ENCODE assay signal across 23 cellular contexts in genomic region chr2:135587958-135588357, GRCh38. TPM values are rescaled to one million over a fixed set of nuclear protein-coding genes. Genes with fewer than 3 reads are reported as not detected.
DNase-seq lines count a peak whose midpoint lies in the region; ATAC-seq and TF ChIP-seq lines count a peak whose summit lies in the region.
"Had no signal": no experiment of that assay in that cellular context is flagged by ENCODE, and none has a peak within 500 bp of the region (broad histone marks: within the 10 kb centered on the region; RNA-seq: fewer than 3 reads in every experiment).

No MANE protein-coding gene starts in this region.

- H3K4me1 Mint-ChIP-seq in CD8-positive, alpha-beta T cell (ENCODE audit: low read depth), result peaks cover 48% of the 10 kb centered on the region
- H3K4me1 Mint-ChIP-seq in GM23338 (peaks cover 29% of the 10 kb centered on the region), brain (peaks cover 36% of the 10 kb centered on the region)

- TF ChIP-seq CTCF in CD8-positive, alpha-beta T cell (IDR thresholded peaks at IDR 0.05), result no peak
- TF ChIP-seq CTCF in GM23338 (conservative IDR thresholded peaks at IDR 0.05; ENCODE audit: low read depth in 2 of 2) (no peak), brain (conservative IDR thresholded peaks at IDR 0.05) (no peak), neural cell (IDR thresholded peaks at IDR 0.05; ENCODE audit: poor library complexity, severe bottlenecking) (no peak)

- H3K9me3 Mint-ChIP-seq in CD8-positive, alpha-beta T cell, result peaks cover 10% of the 10 kb centered on the region
- H3K9me3 Mint-ChIP-seq in GM23338 (peaks cover 13% of the 10 kb centered on the region; the same call in 2 of the 3 replicates), brain (peaks cover 0 to 12% (median 11%) of the 10 kb centered on the region in 5 experiments)

- H3K9me3 ChIP-seq in CD8-positive, alpha-beta T cell (ENCODE audit: low read length), result peaks cover 6% of the 10 kb centered on the region
- H3K9me3 ChIP-seq in neural cell (ENCODE audit: low read length), result no peaks in the 10 kb centered on the region
- peaks cover 5% of the 10 kb centered on the region; the same call in 1 of the 2 replicates for H3K9me3 ChIP-seq in MG63
- H3K9me3 ChIP-seq: ascending aorta, suprapubic skin, uterus had no signal

- DNase-seq in CD8-positive, alpha-beta T cell, result no peak
- DNase-seq in GM23338 (ENCODE audit: low spot score) (peak; percentile 21), MG63 (no peak)
- DNase-seq: activated naive CD4-positive, alpha-beta T cell treated with anti-CD3 and anti-CD28 coated beads, Interleukin-2, amount 10 ng/mL, durations not matched to agents 7 days and 5 days; activated T-cell treated with anti-CD3 and anti-CD28 coated beads, Interleukin-2, amount 50 U/mL, for 48 hours; central memory CD4-positive, alpha-beta T cell; DMS153; Karpas-422; NCI-H1092; NCI-H187; NCI-H526; Peyer's patch; SJCRH30; stimulated activated CD4-positive, alpha-beta T cell treated with anti-CD3 and anti-CD28 coated beads, Interleukin-1b, Interleukin-23, amount 100 ng/mL, for 48 hours; uterus had no signal

- CTCF ChIA-PET in CD8-positive, alpha-beta T cell (lab: Charles Lee), result no interaction called here

- peak overlapping the region; percentile 7 for H3K27ac Mint-ChIP-seq in CD8-positive, alpha-beta T cell
- H3K27ac Mint-ChIP-seq in GM23338 (peak overlapping the region; percentile 56), brain (peak overlapping the region in 4 of 5 experiments; percentile 32 to 95 (median 74))
- H3K27ac Mint-ChIP-seq: activated naive CD4-positive, alpha-beta T cell treated with anti-CD3 and anti-CD28 coated beads, Interleukin-2, amount 10 ng/mL, durations not matched to agents 7 days and 5 days had no signal

- intact Hi-C loops in CD8-positive, alpha-beta T cell (cut with DNase I, micrococcal nuclease), result no loop called here

- TF ChIP-seq EP300 in neural cell (conservative IDR thresholded peaks at IDR 0.05; ENCODE audit: poor library complexity, severe bottlenecking), result no peak

- H3K9ac ChIP-seq in neural cell (ENCODE audit: low read length), result peak overlapping the region; percentile 55

- no peak overlapping the region for H3K4me3 ChIP-seq in CD8-positive, alpha-beta T cell (ENCODE audit: low read depth, low read length)
- H3K4me3 ChIP-seq in GM23338, result no peak overlapping the region
- H3K4me3 ChIP-seq in neural cell (ENCODE audit: low read length), result peak overlapping the region; percentile 63
- H3K4me3 ChIP-seq in MG63, result no peak overlapping the region
- H3K4me3 ChIP-seq: ascending aorta, Peyer's patch, SJCRH30, skin epidermis, suprapubic skin, uterus had no signal

- H3K4me1 ChIP-seq in CD8-positive, alpha-beta T cell (ENCODE audit: insufficient read depth, low read length), result peaks cover 22% of the 10 kb centered on the region
- peaks cover 44% of the 10 kb centered on the region for H3K4me1 ChIP-seq in GM23338 (ENCODE audit: insufficient read depth)
- H3K4me1 ChIP-seq: ascending aorta, Peyer's patch, SJCRH30, suprapubic skin, uterus had no signal

- H3K27me3 Mint-ChIP-seq in CD8-positive, alpha-beta T cell (ENCODE audit: low read depth), result no peaks in the 10 kb centered on the region
- H3K27me3 Mint-ChIP-seq in GM23338 (ENCODE audit: insufficient read depth, low read depth, poor library complexity) (no peaks in the 10 kb centered on the region), brain (no peaks in the 10 kb centered on the region)
- H3K27me3 Mint-ChIP-seq: activated naive CD4-positive, alpha-beta T cell treated with anti-CD3 and anti-CD28 coated beads, Interleukin-2, amount 10 ng/mL, durations not matched to agents 7 days and 5 days had no signal

- H3K4me3 Mint-ChIP-seq in CD8-positive, alpha-beta T cell, result no peak overlapping the region
- H3K4me3 Mint-ChIP-seq in GM23338 (peak overlapping the region; percentile 0; the same call in 1 of the 3 replicates), brain (peak overlapping the region; percentile 3 to 85 (median 76))
- H3K4me3 Mint-ChIP-seq: activated naive CD4-positive, alpha-beta T cell treated with anti-CD3 and anti-CD28 coated beads, Interleukin-2, amount 10 ng/mL, durations not matched to agents 7 days and 5 days had no signal

- POLR2A ChIA-PET in CD8-positive, alpha-beta T cell (lab: Charles Lee), result no interaction called here

- peaks cover 9% of the 10 kb centered on the region for H3K36me3 Mint-ChIP-seq in CD8-positive, alpha-beta T cell
- H3K36me3 Mint-ChIP-seq in GM23338 (ENCODE audit: low read depth) (peaks cover 26% of the 10 kb centered on the region), brain (peaks cover 13% of the 10 kb centered on the region)

- no peak overlapping the region; the same call in 1 of the 2 replicates for H3K4me2 ChIP-seq in GM23338
- peak overlapping the region; percentile 42 for H3K4me2 ChIP-seq in neural cell (ENCODE audit: low read length)

- no peaks in the 10 kb centered on the region for H3K27me3 ChIP-seq in CD8-positive, alpha-beta T cell (ENCODE audit: insufficient read depth, low read length)
- H3K27me3 ChIP-seq in GM23338 (ENCODE audit: insufficient read depth) (no peaks in the 10 kb centered on the region), neural cell (ENCODE audit: insufficient read depth, low read depth, low read length) (no peaks in the 10 kb centered on the region), MG63 (no peaks in the 10 kb centered on the region)
- H3K27me3 ChIP-seq: ascending aorta, neutrophil, Peyer's patch, SJCRH30, suprapubic skin, uterus had no signal

- H3K79me2 ChIP-seq in GM23338 (replicated peaks; ENCODE audit: insufficient read depth) (peaks cover 57% of the 10 kb centered on the region), neural cell (replicated peaks; ENCODE audit: insufficient read depth, low read length) (peaks cover 16% of the 10 kb centered on the region)

- H3F3A ChIP-seq in GM23338 (replicated peaks; ENCODE audit: low read depth) (no peaks in the 10 kb centered on the region), neural cell (ENCODE audit: insufficient read depth, low read length, poor library complexity, severe bottlenecking) (no peaks in the 10 kb centered on the region)

- no peak overlapping the region for H3K27ac ChIP-seq in CD8-positive, alpha-beta T cell (ENCODE audit: low read depth, low read length)
- H3K27ac ChIP-seq in GM23338 (ENCODE audit: low read depth) (peak overlapping the region; percentile 28; the same call in 1 of the 2 replicates), neural cell (ENCODE audit: low read length) (peak overlapping the region; percentile 21)
- H3K27ac ChIP-seq: ascending aorta, neutrophil, Peyer's patch, SJCRH30, skin epidermis, suprapubic skin, uterus had no signal

- no peaks in the 10 kb centered on the region for H3K36me3 ChIP-seq in CD8-positive, alpha-beta T cell (ENCODE audit: insufficient read depth, low read length)
- H3K36me3 ChIP-seq in GM23338 (ENCODE audit: insufficient read depth), result peaks cover 11% of the 10 kb centered on the region
- no peaks in the 10 kb centered on the region for H3K36me3 ChIP-seq in neural cell (ENCODE audit: insufficient read depth, low read length)
- 0 out of 2 replicates have a peak, but pooled peaks cover 2% of the 10 kb centered on the region for H3K36me3 ChIP-seq in MG63
- H3K36me3 ChIP-seq: ascending aorta, neutrophil, Peyer's patch, SJCRH30, suprapubic skin, uterus had no signal

- no peak for ATAC-seq in CD8-positive, alpha-beta T cell
- peak; percentile 69 for ATAC-seq in GM23338
- no peak for ATAC-seq in GM21737 (IDR thresholded peaks at IDR 0.05; ENCODE audit: unreplicated experiment)
- no peak for ATAC-seq in HG02759 (IDR thresholded peaks at IDR 0.05; ENCODE audit: unreplicated experiment)

- H2AFZ ChIP-seq in GM23338 (no peak overlapping the region), neural cell (ENCODE audit: low read depth, low read length) (peak overlapping the region; percentile 1)

- no peak for TF ChIP-seq RAD21 in neural cell (conservative IDR thresholded peaks at IDR 0.05)

- H4K20me1 ChIP-seq in GM23338 (replicated peaks; ENCODE audit: insufficient read depth) (no peaks in the 10 kb centered on the region; the same call in 1 of the 2 replicates), neural cell (ENCODE audit: insufficient read depth) (no peaks in the 10 kb centered on the region)

- no peaks in the 10 kb centered on the region; the same call in 1 of the 2 replicates for H3K9me2 ChIP-seq in GM23338 (ENCODE audit: insufficient read depth)
- no peaks in the 10 kb centered on the region for H3K9me2 ChIP-seq in neural cell (ENCODE audit: insufficient read depth, low read length)

TF ChIP-seq in neural cell, 6 proteins besides CTCF, POLR2A, EP300 and RAD21 (continues in another document):
- TF ChIP-seq POLR2AphosphoS5 (IDR thresholded peaks at IDR 0.05) (no peak), SMC3 (conservative IDR thresholded peaks at IDR 0.05; ENCODE audit: poor library complexity) (no peak), EZH2 (IDR thresholded peaks at IDR 0.05; ENCODE audit: borderline replicate concordance, insufficient read depth, low read length, poor library complexity, severe bottlenecking) (no peak), TAF1 (IDR thresholded peaks at IDR 0.05; ENCODE audit: low read depth) (no peak)

RNA-seq across cellular contexts. Expression of gene R3HDM1, which starts 56.7 kb away (rescaled TPM):
- total RNA-seq in CD8-positive, alpha-beta T cell, result 10 to 100 TPM; 35.3 to 48.2 TPM
- total RNA-seq in GM23338 (2014; rRNA removed; shearing (Covaris generic)), result 63.1 and 65.2 TPM in 2 replicates
- 87.6 and 88.8 TPM in 2 replicates for polyA plus RNA-seq in GM23338 (2016; fragmentation: Nextera tagmentation; extraction: Ambion mirVana)
- 30.8 TPM for polyA plus RNA-seq in brain (ENCODE audit: insufficient read depth, low read depth, low replicate concordance)
- 30.3 and 35.3 TPM in 2 replicates for polyA plus RNA-seq in neural cell
- polyA minus RNA-seq in neural cell, result 63.1 and 144 TPM in 2 replicates
- 6.1 and 35.0 TPM in 2 replicates for total RNA-seq in MG63 (2014; rRNA removed; shearing (Covaris generic); ENCODE audit: low replicate concordance)

RNA-seq across cellular contexts. Expression of gene ZRANB3, which starts 56.9 kb away (rescaled TPM):
- total RNA-seq in CD8-positive, alpha-beta T cell, result 1 to 10 TPM; 4.2 to 6.4 TPM
- 15.2 and 16.8 TPM in 2 replicates for total RNA-seq in GM23338 (2014; rRNA removed; shearing (Covaris generic))
- polyA plus RNA-seq in GM23338 (2016; fragmentation: Nextera tagmentation; extraction: Ambion mirVana) (10.5 and 11.2 TPM in 2 replicates), brain (ENCODE audit: insufficient read depth, low read depth, low replicate concordance) (1.8 TPM), neural cell (3.5 and 4.9 TPM in 2 replicates)
- 14.0 and 14.9 TPM in 2 replicates for polyA minus RNA-seq in neural cell
- total RNA-seq in MG63 (2014; rRNA removed; shearing (Covaris generic); ENCODE audit: low replicate concordance), result 4.5 and 7.1 TPM in 2 replicates

Comparison
In these comparisons a context has a peak if more than half of its experiments do, and no peak if none do; other contexts are left out.
1. H3K27ac Mint-ChIP-seq: peak in every context shown above with its lines; median percentile 74 in brain; 56 in GM23338; 7 in CD8-positive, alpha-beta T cell.